19 cellular contexts compared by ENCODE assay signal in genomic region chr4:27145556-27145955, GRCh38.
A peak's percentile ranks its signal among the peaks of the same experiment; 100 is the strongest.
DNase-seq lines count a peak whose midpoint lies in the region; ATAC-seq and TF ChIP-seq lines count a peak whose summit lies in the region.
"Had no signal": no experiment of that assay in that cellular context is flagged by ENCODE, and none has a peak within 500 bp of the region (broad histone marks: within the 10 kb centered on the region; RNA-seq: fewer than 3 reads in every experiment).

No MANE protein-coding gene starts in this region.

- peak; percentile 5 for DNase-seq in AG10803 (ENCODE audit: low read depth)
- DNase-seq in fibroblast of mammary gland (ENCODE audit: low read depth), result peak; percentile 56
- DNase-seq in sciatic nerve (ENCODE audit: low spot score), result no peak
- no peak for DNase-seq in activated CD4-positive, alpha-beta T cell treated with anti-CD3 and anti-CD28 coated beads for 48 hours
- DNase-seq in endothelial cell (ENCODE audit: low spot score), result no peak
- DNase-seq: 8988T; BE2C; C1 segment of cervical spinal cord; Caco-2; CD4-positive, CD25-positive, alpha-beta regulatory T cell; GDM1; GOT3; H7; HFFc6 had no signal

- intact Hi-C loops in sciatic nerve (cut with DNase I), result no loop called here

- ATAC-seq in sciatic nerve (peak; percentile 44), HG03439 (IDR thresholded peaks at IDR 0.05; ENCODE audit: unreplicated experiment) (no peak), HG02798 (IDR thresholded peaks at IDR 0.05; ENCODE audit: poor library complexity, unreplicated experiment) (no peak)
- ATAC-seq: HCT116, HepG2 had no signal

- H3K36me3 Mint-ChIP-seq in endothelial cell (ENCODE audit: low read depth, unreplicated experiment), result no peaks in the 10 kb centered on the region
- H3K36me3 Mint-ChIP-seq: CD4-positive, CD25-positive, alpha-beta regulatory T cell; IgD-negative memory B cell had no signal

- H3K9me3 Mint-ChIP-seq in endothelial cell (ENCODE audit: unreplicated experiment), result peaks cover 4% of the 10 kb centered on the region
- H3K9me3 Mint-ChIP-seq: HFFc6 had no signal

- TF ChIP-seq CTCF in AG10803 (conservative IDR thresholded peaks at IDR 0.05; ENCODE audit: low read length) (no peak), fibroblast of mammary gland (conservative IDR thresholded peaks at IDR 0.05; ENCODE audit: control insufficient read depth, insufficient read depth, low read depth, low read length) (no peak), endothelial cell (IDR thresholded peaks at IDR 0.05; ENCODE audit: unreplicated experiment) (no peak)

- H3K4me1 Mint-ChIP-seq in endothelial cell (ENCODE audit: unreplicated experiment), result peaks cover 10% of the 10 kb centered on the region
- H3K4me1 Mint-ChIP-seq: CD4-positive, CD25-positive, alpha-beta regulatory T cell; IgD-negative memory B cell had no signal

- H3K4me3 Mint-ChIP-seq in endothelial cell (ENCODE audit: unreplicated experiment), result no peak overlapping the region
- H3K4me3 Mint-ChIP-seq: CD4-positive, CD25-positive, alpha-beta regulatory T cell; HFFc6; IgD-negative memory B cell had no signal

- no peaks in the 10 kb centered on the region for H3K27me3 Mint-ChIP-seq in endothelial cell (ENCODE audit: unreplicated experiment)
- H3K27me3 Mint-ChIP-seq: CD4-positive, CD25-positive, alpha-beta regulatory T cell; IgD-negative memory B cell had no signal

- no peak overlapping the region for H3K4me3 ChIP-seq in AG10803 (ENCODE audit: low read length)
- H3K4me3 ChIP-seq in fibroblast of mammary gland (ENCODE audit: control insufficient read depth, low read depth, low read length), result no peak overlapping the region

- H3K27ac Mint-ChIP-seq in endothelial cell (ENCODE audit: unreplicated experiment), result no peak overlapping the region
- H3K27ac Mint-ChIP-seq: CD4-positive, CD25-positive, alpha-beta regulatory T cell; HFFc6; IgD-negative memory B cell had no signal

Comparison
In these comparisons a context has a peak if more than half of its experiments do, and no peak if none do; other contexts are left out.
1. DNase-seq: peak in AG10803 (single experiment) and fibroblast of mammary gland (single experiment); none in sciatic nerve (single experiment), activated CD4-positive, alpha-beta T cell treated with anti-CD3 and anti-CD28 coated beads for 48 hours (single experiment) and endothelial cell (single experiment).